ENCODE assay signal across 11 cellular contexts in the genomic region with DNA sequence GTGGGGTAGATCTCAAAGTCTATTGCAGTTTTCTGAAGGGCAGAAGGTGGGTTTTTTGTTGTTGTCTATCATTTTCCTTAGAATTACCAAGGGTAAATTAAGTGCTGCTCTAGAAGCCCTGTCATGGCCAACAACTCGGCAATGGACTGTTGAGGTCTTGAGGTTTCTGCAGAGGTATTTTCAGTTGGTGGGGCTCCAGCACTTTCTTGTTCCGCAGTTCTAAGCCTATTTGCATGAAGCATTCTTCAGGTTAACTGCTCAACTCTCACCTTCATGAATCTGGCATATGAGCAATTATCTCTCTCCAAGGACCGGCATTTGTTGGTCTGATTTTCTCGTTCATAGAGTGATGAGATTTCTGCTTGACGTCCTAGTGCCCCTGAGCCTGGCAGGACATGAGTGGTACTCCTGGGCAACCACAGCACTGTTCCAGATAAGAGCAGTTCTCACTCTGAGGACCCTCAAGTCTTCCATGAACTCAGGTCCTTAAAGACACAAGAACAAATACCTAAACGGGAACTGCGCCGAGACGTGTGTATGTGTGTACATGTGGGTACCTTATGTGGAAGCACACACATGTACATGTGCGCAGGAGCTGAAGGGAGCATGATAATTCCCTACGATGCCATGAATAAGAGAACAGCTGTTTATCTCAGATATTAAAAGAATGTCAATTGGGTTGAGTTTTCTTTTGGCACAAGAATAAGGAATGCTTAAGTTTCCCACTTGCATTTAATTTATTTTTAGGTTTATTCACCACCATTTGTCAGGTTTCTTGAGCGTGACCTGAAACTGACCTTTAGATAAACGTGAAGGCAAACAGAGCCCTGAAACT.
DNase-seq lines count a peak whose midpoint lies in the region; ATAC-seq and TF ChIP-seq lines count a peak whose summit lies in the region.
"Had no signal": no experiment of that assay in that cellular context is flagged by ENCODE, and none has a peak within 500 bp of the region (broad histone marks: within the 10 kb centered on the region; RNA-seq: fewer than 3 reads in every experiment).

No MANE protein-coding gene starts in this region.

- H3K36me3 Mint-ChIP-seq in natural killer cell, result no peaks in the 10 kb centered on the region

- no peaks in the 10 kb centered on the region for H3K27me3 Mint-ChIP-seq in natural killer cell (ENCODE audit: low read depth in 2 of 2)

- H3K27ac ChIP-seq in Peyer's patch (peak overlapping the region in 1 of 4 donors; percentile 69), thoracic aorta (no peak overlapping the region), gastrocnemius medialis (no peak overlapping the region)
- H3K27ac ChIP-seq: 22Rv1 had no signal

- TF ChIP-seq CTCF in Peyer's patch (IDR thresholded peaks at IDR 0.05), result no peak
- TF ChIP-seq CTCF in thoracic aorta (IDR thresholded peaks at IDR 0.05), result no peak
- TF ChIP-seq CTCF in natural killer cell (IDR thresholded peaks at IDR 0.05), result no peak
- no peak for TF ChIP-seq CTCF in gastrocnemius medialis (IDR thresholded peaks at IDR 0.05 in 4 of 5, conservative IDR thresholded peaks at IDR 0.05 in 1 of 5)

- in situ Hi-C loops in gastrocnemius medialis (cut with MboI; ENCODE audit: low sequenced_read_pairs in 4 of 4), result no loop called here

- intact Hi-C loops in natural killer cell (cut with micrococcal nuclease), result no loop called here
- intact Hi-C loops in gastrocnemius medialis (cut with DNase I; ENCODE audit: low total_unique reads), result no loop called here

- H3K4me1 Mint-ChIP-seq in natural killer cell, result no peaks in the 10 kb centered on the region

- no peaks in the 10 kb centered on the region for H3K9me3 ChIP-seq in Peyer's patch
- H3K9me3 ChIP-seq in thoracic aorta, result no peaks in the 10 kb centered on the region
- no peaks in the 10 kb centered on the region for H3K9me3 ChIP-seq in gastrocnemius medialis

- TF ChIP-seq POLR2A in Peyer's patch (IDR thresholded peaks at IDR 0.05) (no peak), gastrocnemius medialis (IDR thresholded peaks at IDR 0.05) (no peak)

- DNase-seq in DMS 273 treated with DMSO at 0.1 percent for 48 hours (lab: John Stamatoyannopoulos, UW) (peak; percentile 68), DMS 273 (lab: John Stamatoyannopoulos, UW; ENCODE audit: unreplicated experiment) (no peak), Peyer's patch (peak in 2 of 3 donors; percentile 53), thoracic aorta (ENCODE audit: low spot score) (no peak), mesenteric fat pad (ENCODE audit: low spot score) (no peak), natural killer cell (no peak), gastrocnemius medialis (no peak)
- DNase-seq: erythroblast, HCEC 1CT had no signal

- H3K27me3 ChIP-seq in Peyer's patch (no peaks in the 10 kb centered on the region), thoracic aorta (replicated peaks; ENCODE audit: insufficient read depth) (no peaks in the 10 kb centered on the region), gastrocnemius medialis (no peaks in the 10 kb centered on the region)

- H3K27ac Mint-ChIP-seq in natural killer cell, result no peak overlapping the region

- H3K9me3 Mint-ChIP-seq in natural killer cell, result peaks cover 0 to 3% of the 10 kb centered on the region in 2 donors

- no peak overlapping the region for H3K4me3 Mint-ChIP-seq in natural killer cell

- H3K36me3 ChIP-seq in Peyer's patch (no peaks in the 10 kb centered on the region), thoracic aorta (no peaks in the 10 kb centered on the region), gastrocnemius medialis (no peaks in the 10 kb centered on the region)

- peaks cover 0 to 5% (median 0%) of the 10 kb centered on the region in 4 donors for H3K4me1 ChIP-seq in Peyer's patch
- H3K4me1 ChIP-seq in thoracic aorta (ENCODE audit: control insufficient read depth in 1 of 2, low read depth in 2 of 2), result peaks cover 9 to 35% of the 10 kb centered on the region in 2 donors
- peaks cover 12 to 13% of the 10 kb centered on the region in 2 donors for H3K4me1 ChIP-seq in gastrocnemius medialis

- H3K4me3 ChIP-seq in Peyer's patch, result peak overlapping the region in 2 of 4 donors; percentile 13 to 20
- peak overlapping the region; percentile 29 for H3K4me3 ChIP-seq in thoracic aorta
- H3K4me3 ChIP-seq in gastrocnemius medialis, result peak overlapping the region in 1 of 4 donors; percentile 17

- ATAC-seq in HG02943 (IDR thresholded peaks at IDR 0.05; ENCODE audit: low read depth, unreplicated experiment), result peak; percentile 58
- no peak for ATAC-seq in thoracic aorta (ENCODE audit: insufficient number of reproducible peaks, low FRiP score, low read depth)
- no peak for ATAC-seq in natural killer cell
- no peak for ATAC-seq in gastrocnemius medialis

Comparison
In these comparisons a context has a peak if more than half of its experiments do, and no peak if none do; other contexts are left out.
1. DNase-seq: peak in DMS 273 treated with DMSO at 0.1 percent for 48 hours (single experiment) and Peyer's patch (2 of 3); none in DMS 273 (single experiment), thoracic aorta (single experiment), mesenteric fat pad (single experiment), natural killer cell (single experiment) and gastrocnemius medialis (0 of 2).